In genomic region chr5:180825768-180826525, GRCh38 we compare ENCODE assay signal across 8 cellular contexts. TPM values are rescaled to one million over a fixed set of nuclear protein-coding genes. Genes with fewer than 3 reads are reported as not detected.
DNase-seq lines count a peak whose midpoint lies in the region; ATAC-seq and TF ChIP-seq lines count a peak whose summit lies in the region.

No MANE protein-coding gene starts in this region.

- H3K4me1 Mint-ChIP-seq in T-helper 1 cell treated with Interleukin-12 subunit alpha and Interleukin-12 subunit beta and Interleukin-4 antibody, amounts not matched to agents 30 μg/mL and 1 μg/mL, for 36 hours (ENCODE audit: low read depth), result peaks cover 19% of the 10 kb centered on the region
- H3K4me1 Mint-ChIP-seq in endothelial cell (ENCODE audit: unreplicated experiment), result peaks cover 26% of the 10 kb centered on the region

- H3K27me3 ChIP-seq in adrenal gland (no peaks in the 10 kb centered on the region), kidney epithelial cell (ENCODE audit: control insufficient read depth, insufficient read depth, low read length) (no peaks in the 10 kb centered on the region), suprapubic skin (no peaks in the 10 kb centered on the region)

- peak overlapping the region; percentile 38 for H3K27ac Mint-ChIP-seq in T-helper 1 cell treated with Interleukin-12 subunit alpha and Interleukin-12 subunit beta and Interleukin-4 antibody, amounts not matched to agents 30 μg/mL and 1 μg/mL, for 36 hours
- H3K27ac Mint-ChIP-seq in endothelial cell (ENCODE audit: unreplicated experiment), result no peak overlapping the region

- no peak for TF ChIP-seq EP300 in suprapubic skin (IDR thresholded peaks at IDR 0.05)

- H3K36me3 ChIP-seq in adrenal gland (replicated peaks in 1 of 2) (no peaks in the 10 kb centered on the region), kidney epithelial cell (ENCODE audit: control insufficient read depth, insufficient read depth, low read length) (no peaks in the 10 kb centered on the region), suprapubic skin (peaks cover 4% of the 10 kb centered on the region)

- TF ChIP-seq CTCF in adrenal gland (IDR thresholded peaks at IDR 0.05) (no peak), kidney epithelial cell (IDR thresholded peaks at IDR 0.05; ENCODE audit: insufficient read depth, low read length, poor library complexity, severe bottlenecking) (no peak), suprapubic skin (IDR thresholded peaks at IDR 0.05) (no peak), endothelial cell (IDR thresholded peaks at IDR 0.05; ENCODE audit: unreplicated experiment) (no peak)

- TF ChIP-seq POLR2A in adrenal gland (IDR thresholded peaks at IDR 0.05) (no peak), suprapubic skin (IDR thresholded peaks at IDR 0.05) (no peak)

- intact Hi-C loops in adrenal gland (cut with DNase I), result no loop called here

- no peak overlapping the region for H3K4me3 Mint-ChIP-seq in T-helper 1 cell treated with Interleukin-12 subunit alpha and Interleukin-12 subunit beta and Interleukin-4 antibody, amounts not matched to agents 30 μg/mL and 1 μg/mL, for 36 hours
- no peak overlapping the region for H3K4me3 Mint-ChIP-seq in endothelial cell (ENCODE audit: unreplicated experiment)

- H3K4me1 ChIP-seq in adrenal gland (replicated peaks in 1 of 2) (peaks cover 39 to 48% of the 10 kb centered on the region in 2 donors), suprapubic skin (peaks cover 64% of the 10 kb centered on the region)

- WGBS in adrenal gland, 4 donors, result 82 to 93% (median 87%) methylated on average over 3 of the region's 3 CpGs
- 66% methylated on average over 3 of the region's 3 CpGs for WGBS in suprapubic skin

- peak overlapping the region in 3 of 5 donors; percentile 38 to 70 (median 65) for H3K27ac ChIP-seq in adrenal gland
- H3K27ac ChIP-seq in suprapubic skin, result peak overlapping the region; percentile 75

- peaks cover 3% of the 10 kb centered on the region for H3K27me3 Mint-ChIP-seq in T-helper 1 cell treated with Interleukin-12 subunit alpha and Interleukin-12 subunit beta and Interleukin-4 antibody, amounts not matched to agents 30 μg/mL and 1 μg/mL, for 36 hours (ENCODE audit: low read depth)
- H3K27me3 Mint-ChIP-seq in endothelial cell (ENCODE audit: unreplicated experiment), result peaks cover 14% of the 10 kb centered on the region

- DNase-seq in T-helper 1 cell (no peak), adrenal gland (peak; percentile 73 to 92 (median 76)), kidney epithelial cell (ENCODE audit: low read depth) (peak; percentile 79), suprapubic skin (ENCODE audit: low spot score in 2 of 2) (peak in 1 of 2 donors; percentile 89), endothelial cell (ENCODE audit: low spot score) (no peak)

- peaks cover 9% of the 10 kb centered on the region for H3K9me3 Mint-ChIP-seq in T-helper 1 cell treated with Interleukin-12 subunit alpha and Interleukin-12 subunit beta and Interleukin-4 antibody, amounts not matched to agents 30 μg/mL and 1 μg/mL, for 36 hours
- peaks cover 3% of the 10 kb centered on the region for H3K9me3 Mint-ChIP-seq in endothelial cell (ENCODE audit: unreplicated experiment)

- H3K4me3 ChIP-seq in adrenal gland (no peak overlapping the region), kidney epithelial cell (ENCODE audit: low read depth, low read length) (no peak overlapping the region), suprapubic skin (no peak overlapping the region)

- ATAC-seq in GM19397 (IDR thresholded peaks at IDR 0.05; ENCODE audit: unreplicated experiment) (no peak), GM19035 (IDR thresholded peaks at IDR 0.05; ENCODE audit: unreplicated experiment) (no peak)

- peaks cover 17% of the 10 kb centered on the region for H3K36me3 Mint-ChIP-seq in T-helper 1 cell treated with Interleukin-12 subunit alpha and Interleukin-12 subunit beta and Interleukin-4 antibody, amounts not matched to agents 30 μg/mL and 1 μg/mL, for 36 hours (ENCODE audit: low read depth)
- H3K36me3 Mint-ChIP-seq in endothelial cell (ENCODE audit: low read depth, unreplicated experiment), result peaks cover 23% of the 10 kb centered on the region

- no peaks in the 10 kb centered on the region for H3K9me3 ChIP-seq in adrenal gland (replicated peaks in 1 of 3)
- H3K9me3 ChIP-seq in suprapubic skin, result no peaks in the 10 kb centered on the region

RNA-seq across cellular contexts. Expression of gene MGAT1, which starts 23.3 kb away (rescaled TPM):
- total RNA-seq in adrenal gland, result 100 to 1,000 TPM; 117 to 224 (median 152) TPM
- 100 to 1,000 TPM in 1 of 3 donors, 10 to 100 TPM in 2; 46.8 to 144 (median 62.7) TPM for polyA plus RNA-seq in adrenal gland
- total RNA-seq in kidney epithelial cell, result 88.5 and 95.4 TPM in 2 replicates
- total RNA-seq in suprapubic skin, result 100 to 1,000 TPM; 122 to 137 (median 125) TPM
- 115 TPM for total RNA-seq in endothelial cell (ENCODE audit: unreplicated experiment)

RNA-seq across cellular contexts. Expression of gene ZFP62, which starts 35.1 kb away (rescaled TPM):
- total RNA-seq in adrenal gland (10 to 100 TPM in 7 of 8 donors, 1 to 10 TPM in 1; 8.5 to 23.6 (median 14.8) TPM), kidney epithelial cell (26.0 and 31.1 TPM in 2 replicates), suprapubic skin (10 to 100 TPM; 35.5 to 41.1 (median 39.1) TPM), endothelial cell (ENCODE audit: unreplicated experiment) (30.2 TPM)
- polyA plus RNA-seq in adrenal gland, result 10 to 100 TPM; 17.5 to 39.7 (median 25.1) TPM

Comparison
In these comparisons a context has a peak if more than half of its experiments do, and no peak if none do; other contexts are left out.
1. DNase-seq: peak in adrenal gland (7 of 7) and kidney epithelial cell (single experiment); none in T-helper 1 cell (0 of 5) and endothelial cell (single experiment).